20 cellular contexts compared by ENCODE assay signal in genomic region chr9:113638916-113639315, GRCh38.
"Had no signal": no experiment of that assay in that cellular context is flagged by ENCODE, and none has a peak within 500 bp of the region (broad histone marks: within the 10 kb centered on the region; RNA-seq: fewer than 3 reads in every experiment).

No MANE protein-coding gene starts in this region.

- H3K27ac ChIP-seq: breast epithelium, foreskin keratinocyte, hepatocyte, tibial nerve, uterus had no signal

- H3K4me3 ChIP-seq: breast epithelium, hepatocyte, tibial nerve, uterus had no signal

- H3K27me3 ChIP-seq: breast epithelium, hepatocyte, tibial nerve, uterus had no signal

- H3K36me3 ChIP-seq: breast epithelium, tibial nerve, uterus had no signal

- DNase-seq: activated B cell treated with CpG ODN at 0.5 μM for 24 hours; activated CD4-positive, alpha-beta T cell treated with anti-CD3 and anti-CD28 coated beads for 36 hours; activated CD4-positive, alpha-beta T cell treated with anti-CD3 and anti-CD28 coated beads, Interleukin-2, amount 50 U/mL, for 4 hours; activated CD8-positive, alpha-beta memory T cell treated with anti-CD3 and anti-CD28 coated beads for 24 hours; activated naive CD4-positive, alpha-beta T cell treated with Interleukin-2 at 50 U/mL for 16 hours; activated naive CD8-positive, alpha-beta T cell treated with anti-CD3 and anti-CD28 coated beads for 36 hours; activated T-cell treated with anti-CD3 and anti-CD28 coated beads, Interleukin-2, amount 50 U/mL, for 48 hours; cerebellar nuclear complex; effector CD4-positive, alpha-beta T cell; foreskin keratinocyte; left ventricle myocardium superior; mammary epithelial cell; occipital lobe; posterior cingulate gyrus; stimulated activated CD4-positive, alpha-beta T cell treated with anti-CD3 and anti-CD28 coated beads, Interleukin-4, amount 100 ng/mL, for 4 hours; T1000; uterus had no signal

- H3K4me1 ChIP-seq: breast epithelium, foreskin keratinocyte, uterus had no signal

- H3K9me3 ChIP-seq: breast epithelium, tibial nerve, uterus had no signal

- ATAC-seq: activated CD4-positive, alpha-beta T cell treated with anti-CD3 and anti-CD28 coated beads for 36 hours; foreskin keratinocyte; left ventricle myocardium superior had no signal
